In the genomic region with DNA sequence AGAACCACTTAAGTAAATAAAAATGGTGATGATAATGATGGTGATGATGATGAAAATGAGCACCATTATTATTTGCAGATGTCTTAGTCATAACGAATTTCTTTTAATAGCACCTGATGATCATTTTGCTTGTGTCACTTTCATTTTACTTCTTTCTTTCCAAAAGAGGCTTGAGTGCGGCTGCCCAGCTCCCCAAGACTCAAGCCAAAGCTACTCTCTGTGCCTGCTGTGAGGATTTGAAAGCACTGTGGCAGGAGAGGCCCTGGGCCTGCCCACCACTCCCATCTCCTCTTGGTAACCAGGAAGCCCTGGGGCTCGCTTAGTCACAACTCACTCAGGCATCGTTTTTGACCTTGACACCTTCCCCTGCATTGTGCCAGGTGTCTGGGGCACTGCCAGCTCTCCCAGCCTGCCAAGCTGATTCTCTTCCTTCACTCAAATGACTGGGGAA, we compare ENCODE assay signal across 9 cellular contexts. TPM values are rescaled to one million over a fixed set of nuclear protein-coding genes. Genes with fewer than 3 reads are reported as not detected.
DNase-seq lines count a peak whose midpoint lies in the region; ATAC-seq and TF ChIP-seq lines count a peak whose summit lies in the region.
"Had no signal": no experiment of that assay in that cellular context is flagged by ENCODE, and none has a peak within 500 bp of the region (broad histone marks: within the 10 kb centered on the region; RNA-seq: fewer than 3 reads in every experiment).

No MANE protein-coding gene starts in this region.

- H3K9me3 ChIP-seq in gastroesophageal sphincter, result no peaks in the 10 kb centered on the region

- TF ChIP-seq POLR2A in gastroesophageal sphincter (IDR thresholded peaks at IDR 0.05), result no peak

- TF ChIP-seq CTCF in gastroesophageal sphincter (IDR thresholded peaks at IDR 0.05), result no peak

- no peak overlapping the region for H3K4me3 ChIP-seq in gastroesophageal sphincter
- H3K4me3 ChIP-seq: cardiac muscle cell had no signal

- H3K27me3 ChIP-seq in gastroesophageal sphincter, result no peaks in the 10 kb centered on the region
- H3K27me3 ChIP-seq: cardiac muscle cell had no signal

- no peak for ATAC-seq in gastroesophageal sphincter

- peaks cover 10 to 53% (median 35%) of the 10 kb centered on the region in 3 donors for H3K4me1 ChIP-seq in gastroesophageal sphincter

- TF ChIP-seq EP300 in gastroesophageal sphincter (IDR thresholded peaks at IDR 0.05), result no peak

- 22 to 31% methylated on average over 4 of the region's 4 CpGs for WGBS in gastroesophageal sphincter (ENCODE audit: low coverage in 1 of 2), 2 donors

- H3K36me3 ChIP-seq in gastroesophageal sphincter, result no peaks in the 10 kb centered on the region
- H3K36me3 ChIP-seq: cardiac muscle cell had no signal

- H3K27ac ChIP-seq in gastroesophageal sphincter, result peak overlapping the region; percentile 26 to 86 (median 80)
- H3K27ac ChIP-seq: cardiac muscle cell had no signal

- DNase-seq in NCI-H2227 (lab: John Stamatoyannopoulos, UW; ENCODE audit: unreplicated experiment) (peak; percentile 17), NCI-H2227 treated with DMSO at 0.1 percent for 48 hours (lab: John Stamatoyannopoulos, UW) (no peak), NCI-H226 (peak; percentile 50), SIG-M5 treated with dmso at 0.1 percent for 504 hours (lab: John Stamatoyannopoulos, UW; ENCODE audit: unreplicated experiment) (no peak), cerebellar nuclear complex (lab: John Stamatoyannopoulos, UW) (no peak), AG08395 (ENCODE audit: low spot score) (no peak), foreskin melanocyte (no peak)

RNA-seq across cellular contexts. Expression of a gene that starts 41.2 kb away (rescaled TPM):
- total RNA-seq in gastroesophageal sphincter, result 1,000 to 10,000 TPM; 1,140 to 1,987 (median 1,653) TPM

Comparison
In these comparisons a context has a peak if more than half of its experiments do, and no peak if none do; other contexts are left out.
1. DNase-seq: peak in NCI-H2227 (single experiment) and NCI-H226 (single experiment); none in NCI-H2227 treated with DMSO at 0.1 percent for 48 hours (single experiment), SIG-M5 treated with dmso at 0.1 percent for 504 hours (single experiment), cerebellar nuclear complex (0 of 2), AG08395 (single experiment) and foreskin melanocyte (single experiment).